In genomic region chr17:78411241-78411855, GRCh38 we compare ENCODE assay signal across 11 cellular contexts. TPM values are rescaled to one million over a fixed set of nuclear protein-coding genes. Genes with fewer than 3 reads are reported as not detected.
DNase-seq lines count a peak whose midpoint lies in the region; ATAC-seq and TF ChIP-seq lines count a peak whose summit lies in the region.
"Had no signal": no experiment of that assay in that cellular context is flagged by ENCODE, and none has a peak within 500 bp of the region (broad histone marks: within the 10 kb centered on the region; RNA-seq: fewer than 3 reads in every experiment).

No MANE protein-coding gene starts in this region.

- H3K27ac Mint-ChIP-seq in activated naive CD4-positive, alpha-beta T cell treated with anti-CD3 and anti-CD28 coated beads, Interleukin-2, amount 10 ng/mL, durations not matched to agents 7 days and 5 days: peak overlapping the region; percentile 99
- H3K27ac Mint-ChIP-seq in mesothelial cell of epicardium: peak overlapping the region; percentile 64

- H3K4me1 ChIP-seq in duodenal mucosa (ENCODE audit: control insufficient read depth in 1 of 2, insufficient read depth in 2 of 2, low read length in 2 of 2) (peaks cover 76 to 82% of the 10 kb centered on the region in 2 donors), upper lobe of left lung (peaks cover 86 to 97% (median 90%) of the 10 kb centered on the region in 4 donors)

- H3K9ac ChIP-seq in duodenal mucosa (ENCODE audit: low read depth in 1 of 2, low read length in 2 of 2): peak overlapping the region; percentile 23 to 39

- H3K9me3 Mint-ChIP-seq in activated naive CD4-positive, alpha-beta T cell treated with anti-CD3 and anti-CD28 coated beads, Interleukin-2, amount 10 ng/mL, durations not matched to agents 7 days and 5 days: no peaks in the 10 kb centered on the region
- H3K9me3 Mint-ChIP-seq in mesothelial cell of epicardium: no peaks in the 10 kb centered on the region

- peak in 3 of 4 donors; percentile 38 to 87 (median 73) for TF ChIP-seq EP300 in upper lobe of left lung (IDR thresholded peaks at IDR 0.05)

- no peak for DNase-seq in activated naive CD4-positive, alpha-beta T cell treated with anti-CD3 and anti-CD28 coated beads, Interleukin-2, amount 10 ng/mL, durations not matched to agents 7 days and 5 days
- DNase-seq in activated naive CD4-positive, alpha-beta T cell treated with Interleukin-2 at 50 U/mL for 16 hours: no peak
- DNase-seq in mesothelial cell of epicardium (ENCODE audit: low spot score in 2 of 2, unreplicated experiment in 2 of 2) (no peak), upper lobe of left lung (no peak), GM13976 (ENCODE audit: low spot score) (no peak)
- DNase-seq: cortex of kidney, GF-D8, MV-4-11 had no signal

- H3K4me3 ChIP-seq in duodenal mucosa (ENCODE audit: low read depth in 1 of 2, low read length in 2 of 2) (no peak overlapping the region), upper lobe of left lung (no peak overlapping the region)

- H3K4me3 Mint-ChIP-seq in activated naive CD4-positive, alpha-beta T cell treated with anti-CD3 and anti-CD28 coated beads, Interleukin-2, amount 10 ng/mL, durations not matched to agents 7 days and 5 days: no peak overlapping the region
- no peak overlapping the region for H3K4me3 Mint-ChIP-seq in mesothelial cell of epicardium

- peak overlapping the region; percentile 61 for H3K27ac ChIP-seq in duodenal mucosa (ENCODE audit: low read depth, low read length)
- H3K27ac ChIP-seq in upper lobe of left lung: peak overlapping the region; percentile 93 to 97 (median 94)

- H3K27me3 Mint-ChIP-seq in activated naive CD4-positive, alpha-beta T cell treated with anti-CD3 and anti-CD28 coated beads, Interleukin-2, amount 10 ng/mL, durations not matched to agents 7 days and 5 days: no peaks in the 10 kb centered on the region
- H3K27me3 Mint-ChIP-seq in mesothelial cell of epicardium (ENCODE audit: low read depth): no peaks in the 10 kb centered on the region

- WGBS in upper lobe of left lung, 2 donors: 56 to 58% methylated on average over 16 to 17 of the region's 17 CpGs

- TF ChIP-seq CTCF in mesothelial cell of epicardium (IDR thresholded peaks at IDR 0.05; ENCODE audit: unreplicated experiment): no peak
- TF ChIP-seq CTCF in upper lobe of left lung (IDR thresholded peaks at IDR 0.05): no peak
- TF ChIP-seq CTCF in GM13976 (IDR thresholded peaks at IDR 0.05; ENCODE audit: borderline replicate concordance, control extremely low read depth, extremely low read depth, insufficient read depth, missing control alignments): no peak

- H3K36me3 Mint-ChIP-seq in activated naive CD4-positive, alpha-beta T cell treated with anti-CD3 and anti-CD28 coated beads, Interleukin-2, amount 10 ng/mL, durations not matched to agents 7 days and 5 days: peaks cover 65% of the 10 kb centered on the region
- H3K36me3 Mint-ChIP-seq in mesothelial cell of epicardium: peaks cover 2% of the 10 kb centered on the region

- no peak for ATAC-seq in upper lobe of left lung (ENCODE audit: low FRiP score in 2 of 2)
- ATAC-seq in GM21825 (IDR thresholded peaks at IDR 0.05; ENCODE audit: unreplicated experiment): no peak
- ATAC-seq in HG03135 (IDR thresholded peaks at IDR 0.05; ENCODE audit: unreplicated experiment): no peak

- peaks cover 3 to 22% of the 10 kb centered on the region in 2 donors for H3K36me3 ChIP-seq in duodenal mucosa (ENCODE audit: control insufficient read depth in 1 of 2, insufficient read depth in 2 of 2, low read length in 2 of 2)
- peaks cover 0 to 23% (median 7%) of the 10 kb centered on the region in 4 donors for H3K36me3 ChIP-seq in upper lobe of left lung

- in situ Hi-C loops in GM13976 (cut with MboI; ENCODE audit: low sequenced_read_pairs, unreplicated experiment): no loop called here

- H3K27me3 ChIP-seq in duodenal mucosa (ENCODE audit: control insufficient read depth in 1 of 2, insufficient read depth in 2 of 2, low read length in 2 of 2): no peaks in the 10 kb centered on the region
- H3K27me3 ChIP-seq in upper lobe of left lung: no peaks in the 10 kb centered on the region

- H3K9me3 ChIP-seq in duodenal mucosa (ENCODE audit: control insufficient read depth in 1 of 2, low read length in 2 of 2): no peaks in the 10 kb centered on the region
- H3K9me3 ChIP-seq in upper lobe of left lung: no peaks in the 10 kb centered on the region

- H3K4me1 Mint-ChIP-seq in activated naive CD4-positive, alpha-beta T cell treated with anti-CD3 and anti-CD28 coated beads, Interleukin-2, amount 10 ng/mL, durations not matched to agents 7 days and 5 days: peaks cover 95% of the 10 kb centered on the region
- peaks cover 11% of the 10 kb centered on the region for H3K4me1 Mint-ChIP-seq in mesothelial cell of epicardium

- CTCF ChIA-PET in activated naive CD4-positive, alpha-beta T cell treated with anti-CD3 and anti-CD28 coated beads, Interleukin-2, amount 10 ng/mL, durations not matched to agents 7 days and 5 days (lab: Charles Lee): interaction anchor here (0.7 to 3.8 kb wide), 7 partner anchors 9 to 55 kb away, joined by 3 to 14 read pairs (median 4); no protein-coding TSS in a partner anchor

- TF ChIP-seq POLR2A in upper lobe of left lung (IDR thresholded peaks at IDR 0.05): no peak

RNA-seq across cellular contexts. Expression of gene PGS1, which starts 32.9 kb away (rescaled TPM):
- 62.0 to 66.5 TPM (median 62.3 TPM) in 3 replicates for total RNA-seq in mesothelial cell of epicardium
- total RNA-seq in upper lobe of left lung: 100 to 1,000 TPM in 2 of 6 donors, 10 to 100 TPM in 4; 79.2 to 348 (median 92.3) TPM

RNA-seq across cellular contexts. Expression of gene SOCS3, which starts 51.5 kb away (rescaled TPM):
- total RNA-seq in mesothelial cell of epicardium (45.7 to 50.0 TPM (median 49.8 TPM) in 3 replicates), upper lobe of left lung (100 to 1,000 TPM in 3 of 6 donors, 10 to 100 TPM in 3; 67.1 to 173 (median 114) TPM)
